Comparison of ENCODE assay signal across 17 cellular contexts in genomic region chr2:222689322-222689721, GRCh38. TPM values are rescaled to one million over a fixed set of nuclear protein-coding genes. Genes with fewer than 3 reads are reported as not detected.
"Had no signal": no experiment of that assay in that cellular context is flagged by ENCODE, and none has a peak within 500 bp of the region (broad histone marks: within the 10 kb centered on the region; RNA-seq: fewer than 3 reads in every experiment).

No MANE protein-coding gene starts in this region.

- DNase-seq: activated CD4-positive, alpha-beta memory T cell treated with anti-CD3 and anti-CD28 coated beads, Interleukin-2, amount 10 ng/mL, durations not matched to agents 7 days and 5 days; activated CD4-positive, alpha-beta T cell treated with anti-CD3 and anti-CD28 coated beads for 36 hours; activated naive CD4-positive, alpha-beta T cell treated with anti-CD3 and anti-CD28 coated beads, Interleukin-2, amount 10 ng/mL, durations not matched to agents 7 days and 5 days; activated T-cell treated with anti-CD3 and anti-CD28 coated beads, Interleukin-2, amount 50 U/mL, for 24 hours; hypothalamus; kidney; nucleus accumbens; stimulated activated CD4-positive, alpha-beta T cell treated with anti-CD3 and anti-CD28 coated beads, Interleukin-4, amount 100 ng/mL, for 4 hours; stimulated activated CD8-positive, alpha-beta memory T cell treated with anti-CD3 and anti-CD28 coated beads, Interleukin-4, amount 100 ng/mL, for 48 hours; stimulated activated naive CD4-positive, alpha-beta T cell treated with Interleukin-2 at 50 U/mL for 16 hours; substantia nigra; T-helper 17 cell; trophoblast cell had no signal

- H3K4me3 ChIP-seq: smooth muscle cell had no signal

- ATAC-seq: activated CD4-positive, alpha-beta T cell treated with anti-CD3 and anti-CD28 coated beads for 36 hours; esophagus mucosa; T-helper 17 cell had no signal

RNA-seq across cellular contexts. Expression of gene MOGAT1, which starts 17.9 kb away (rescaled TPM):
- total RNA-seq: activated CD4-positive, alpha-beta memory T cell treated with anti-CD3 and anti-CD28 coated beads, Interleukin-2, amount 10 ng/mL, durations not matched to agents 7 days and 5 days; activated CD4-positive, alpha-beta T cell treated with anti-CD3 and anti-CD28 coated beads for 36 hours; esophagus mucosa; fibroblast of villous mesenchyme; kidney; posterior vena cava; smooth muscle cell; T-helper 17 cell had no signal
